10 cellular contexts compared by ENCODE assay signal in genomic region chr1:154423303-154423987, GRCh38. TPM values are rescaled to one million over a fixed set of nuclear protein-coding genes. Genes with fewer than 3 reads are reported as not detected.
DNase-seq lines count a peak whose midpoint lies in the region; ATAC-seq, FAIRE-seq and TF ChIP-seq lines count a peak whose summit lies in the region.
"Had no signal": no experiment of that assay in that cellular context is flagged by ENCODE, and none has a peak within 500 bp of the region (broad histone marks: within the 10 kb centered on the region; RNA-seq: fewer than 3 reads in every experiment).

No MANE protein-coding gene starts in this region.

- no peak for ATAC-seq in GM18858 (IDR thresholded peaks at IDR 0.05; ENCODE audit: unreplicated experiment)

- H3K27me3 Mint-ChIP-seq in activated naive CD8-positive, alpha-beta T cell, result no peaks in the 10 kb centered on the region

- H3K9ac ChIP-seq in kidney (ENCODE audit: low read length in 2 of 2), result peak overlapping the region in 1 of 2 donors; percentile 22

- TF ChIP-seq CTCF in kidney (IDR thresholded peaks at IDR 0.05; ENCODE audit: borderline replicate concordance, extremely low read depth, insufficient read depth), result no peak
- no peak for TF ChIP-seq CTCF in stomach (IDR thresholded peaks at IDR 0.05)

- H3K4me1 Mint-ChIP-seq in activated naive CD8-positive, alpha-beta T cell (ENCODE audit: low read depth), result peaks cover 69% of the 10 kb centered on the region

- H3K36me3 ChIP-seq in kidney (ENCODE audit: control insufficient read depth in 1 of 2, insufficient read depth in 2 of 2, low read length in 2 of 2), result no peaks in the 10 kb centered on the region
- no peaks in the 10 kb centered on the region for H3K36me3 ChIP-seq in stomach

- no peak for TF ChIP-seq POLR2A in stomach (IDR thresholded peaks at IDR 0.05)

- H3K4me1 ChIP-seq in kidney (ENCODE audit: control insufficient read depth in 1 of 2, insufficient read depth in 1 of 2, low read depth in 1 of 2, low read length in 2 of 2), result peaks cover 55 to 57% of the 10 kb centered on the region in 2 donors
- H3K4me1 ChIP-seq in stomach, result peaks cover 86 to 99% (median 93%) of the 10 kb centered on the region in 4 donors

- H3K27ac ChIP-seq in kidney (ENCODE audit: low read depth in 2 of 2, low read length in 2 of 2), result peak overlapping the region; percentile 27 to 86
- H3K27ac ChIP-seq in stomach, result peak overlapping the region in 4 of 5 donors; percentile 83 to 97 (median 93)

- DNase-seq in activated CD4-positive, alpha-beta T cell treated with anti-CD3 and anti-CD28 coated beads for 4 hours, result peak; percentile 50 to 57
- no peak for DNase-seq in activated CD4-positive, alpha-beta T cell treated with anti-CD3 and anti-CD28 coated beads, Interleukin-2, amount 50 U/mL, for 1 hour
- DNase-seq in kidney (no peak), stomach (no peak), HT-29 (ENCODE audit: low spot score) (no peak), posterior vena cava (ENCODE audit: low spot score) (no peak)

- no peak for TF ChIP-seq EP300 in stomach (IDR thresholded peaks at IDR 0.05)

- H3K9me3 ChIP-seq in kidney (ENCODE audit: control insufficient read depth in 1 of 2, low read length in 2 of 2) (no peaks in the 10 kb centered on the region), stomach (no peaks in the 10 kb centered on the region)

- no peak overlapping the region for H3K4me3 Mint-ChIP-seq in activated naive CD8-positive, alpha-beta T cell

- intact Hi-C loops in kidney (cut with DNase I) (no loop called here), stomach (cut with DNase I; ENCODE audit: low total_unique reads) (no loop called here), posterior vena cava (cut with DNase I) (no loop called here)

- no peak overlapping the region for H3K4me3 ChIP-seq in kidney (ENCODE audit: low read length in 2 of 2)
- H3K4me3 ChIP-seq in stomach, result no peak overlapping the region

- no peaks in the 10 kb centered on the region for H3K27me3 ChIP-seq in stomach

- H3K27ac Mint-ChIP-seq in activated naive CD8-positive, alpha-beta T cell, result peak overlapping the region; percentile 11

- H3K9me3 Mint-ChIP-seq in activated naive CD8-positive, alpha-beta T cell (ENCODE audit: low read depth), result no peaks in the 10 kb centered on the region

- no peak for FAIRE-seq in kidney (lab: Jason Lieb, UNC)
- FAIRE-seq: endometrium, H1 had no signal

- peaks cover under 1% of the 10 kb centered on the region for H3K36me3 Mint-ChIP-seq in activated naive CD8-positive, alpha-beta T cell

- WGBS in stomach, 5 donors, result 56 to 77% (median 63%) methylated on average over 5 of the region's 5 CpGs

RNA-seq across cellular contexts. Expression of gene IL6R, which starts 18.3 kb away (rescaled TPM):
- total RNA-seq in kidney (33.0 TPM), stomach (10 to 100 TPM; 12.7 to 73.9 (median 37.4) TPM), posterior vena cava (10 to 100 TPM; 19.6 to 24.1 TPM)
- polyA plus RNA-seq in kidney (ENCODE audit: insufficient read depth, low read depth, low replicate concordance) (6.2 TPM), stomach (1 to 10 TPM; 1.9 to 4.1 (median 4.0) TPM)
- total RNA-seq in HT-29 (2014; rRNA removed; shearing (Covaris generic)), result 3.1 and 4.4 TPM in 2 replicates

Comparison
In these comparisons a context has a peak if more than half of its experiments do, and no peak if none do; other contexts are left out.
1. DNase-seq: peak in activated CD4-positive, alpha-beta T cell treated with anti-CD3 and anti-CD28 coated beads for 4 hours (2 of 2); none in activated CD4-positive, alpha-beta T cell treated with anti-CD3 and anti-CD28 coated beads, Interleukin-2, amount 50 U/mL, for 1 hour (single experiment), kidney (single experiment), stomach (single experiment), HT-29 (single experiment) and posterior vena cava (single experiment).